In genomic region chr6:159174263-159174974, GRCh38 we compare ENCODE assay signal across 8 cellular contexts. TPM values are rescaled to one million over a fixed set of nuclear protein-coding genes. Genes with fewer than 3 reads are reported as not detected.
DNase-seq lines count a peak whose midpoint lies in the region; ATAC-seq and TF ChIP-seq lines count a peak whose summit lies in the region.

No MANE protein-coding gene starts in this region.

- intact Hi-C loops in Right ventricle myocardium inferior (cut with DNase I) = no loop called here
- intact Hi-C loops in cardiac septum (cut with DNase I) = loop anchor here (2.0 kb wide), 1 partner anchor 480 kb away; no protein-coding TSS in a partner anchor
- intact Hi-C loops in left lung (cut with DNase I) = loop anchor here in 1 of 2 donors (10.0 kb wide), 1 partner anchor 480 kb away; no protein-coding TSS in a partner anchor

- H3K27ac ChIP-seq in left lung = no peak overlapping the region

- H3K9me3 ChIP-seq in left lung = no peaks in the 10 kb centered on the region

- no peak overlapping the region for H3K4me3 ChIP-seq in left lung

- peak; percentile 82 for DNase-seq in Right ventricle myocardium inferior (ENCODE audit: missing footprints)
- DNase-seq in cardiac septum (ENCODE audit: low spot score) = no peak
- peak; percentile 56 for DNase-seq in NCI-H2227 (lab: John Stamatoyannopoulos, UW; ENCODE audit: unreplicated experiment)
- peak; percentile 55 to 56 for DNase-seq in activated CD4-positive, alpha-beta T cell treated with anti-CD3 and anti-CD28 coated beads for 4 hours
- DNase-seq in cerebellar cortex (ENCODE audit: low spot score) = peak; percentile 56
- DNase-seq in left lung = peak; percentile 76 to 90
- DNase-seq in stimulated activated CD4-positive, alpha-beta T cell treated with anti-CD3 and anti-CD28 coated beads, TNF-alpha, amount 100 ng/mL, for 1 hour (ENCODE audit: low read depth in 3 of 3, low spot score in 1 of 3) = peak; percentile 6 to 49 (median 29)

- H3K27me3 ChIP-seq in left lung = peaks cover 39 to 57% of the 10 kb centered on the region in 2 donors

- peak; percentile 84 to 98 for TF ChIP-seq CTCF in left lung (IDR thresholded peaks at IDR 0.05)

- H3K4me1 ChIP-seq in left lung = peaks cover 4 to 10% of the 10 kb centered on the region in 2 donors

- H3K36me3 ChIP-seq in left lung = no peaks in the 10 kb centered on the region

- ATAC-seq in Right ventricle myocardium inferior (peak; percentile 88), HG03066 (IDR thresholded peaks at IDR 0.05; ENCODE audit: low read depth, unreplicated experiment) (peak; percentile 71), left lung (peak; percentile 94)

RNA-seq across cellular contexts. Expression of gene FNDC1, which starts 5.2 kb away (rescaled TPM):
- total RNA-seq in Right ventricle myocardium inferior = 1.5 TPM
- total RNA-seq in cardiac septum = 1.9 TPM
- 1 to 10 TPM in 1 of 2 donors, under 1 TPM in 1; 0.68 to 5.4 TPM for total RNA-seq in left lung
